ENCODE assay signal across 8 cellular contexts in the genomic region with DNA sequence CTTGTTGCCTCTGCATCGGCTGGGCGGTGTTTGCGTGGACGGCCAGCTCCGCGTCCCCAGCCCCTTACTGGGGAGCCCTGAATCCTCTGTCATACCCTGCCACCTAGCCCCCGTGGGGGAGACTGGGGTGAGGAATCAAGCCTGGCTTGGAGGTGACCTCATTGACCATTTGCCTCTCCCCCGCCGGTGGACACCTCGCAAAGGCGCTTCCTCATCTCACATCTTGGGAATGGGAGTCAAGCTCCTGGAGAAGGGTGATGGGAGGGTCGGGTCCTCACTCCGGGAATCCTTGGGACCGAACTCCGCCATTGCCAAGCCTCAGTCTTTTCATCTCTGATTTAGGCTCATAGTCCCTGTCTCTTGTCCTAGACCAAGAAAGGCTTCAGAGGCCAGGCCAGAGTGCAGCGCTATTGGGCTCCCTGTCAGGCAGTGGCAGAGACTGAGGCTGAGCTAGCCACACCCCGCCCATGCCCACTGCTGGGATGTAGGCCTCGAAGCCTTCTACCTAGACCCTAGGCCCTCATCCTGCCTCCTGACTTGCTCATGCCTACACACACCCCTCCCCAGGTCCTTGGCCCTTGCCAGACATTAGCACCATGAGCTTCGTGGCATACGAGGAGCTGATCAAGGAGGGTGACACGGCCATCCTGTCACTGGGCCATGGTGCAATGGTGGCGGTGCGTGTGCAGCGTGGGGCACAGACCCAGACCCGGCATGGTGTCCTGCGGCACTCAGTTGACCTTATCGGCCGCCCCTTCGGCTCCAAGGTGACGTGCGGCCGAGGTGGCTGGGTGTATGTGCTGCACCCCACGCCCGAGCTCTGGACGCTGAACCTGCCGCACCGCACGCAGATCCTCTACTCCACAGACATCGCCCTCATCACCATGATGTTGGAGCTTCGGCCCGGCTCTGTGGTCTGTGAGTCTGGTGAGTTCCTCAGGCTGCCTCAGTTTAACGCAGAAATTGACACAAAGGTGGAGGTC. TPM values are rescaled to one million over a fixed set of nuclear protein-coding genes. Genes with fewer than 3 reads are reported as not detected.
DNase-seq lines count a peak whose midpoint lies in the region; ATAC-seq and TF ChIP-seq lines count a peak whose summit lies in the region.

No MANE protein-coding gene starts in this region.

- no peaks in the 10 kb centered on the region for H3K9me3 ChIP-seq in duodenal mucosa (ENCODE audit: control insufficient read depth in 1 of 2, low read length in 2 of 2)

- H3K4me3 Mint-ChIP-seq in CD14-positive monocyte (peak overlapping the region; percentile 95 to 97), nephron progenitor cell (peak overlapping the region; percentile 95)

- H3K27ac Mint-ChIP-seq in CD14-positive monocyte (peak overlapping the region; percentile 88 to 95 (median 91)), nephron progenitor cell (peak overlapping the region; percentile 59)

- DNase-seq in CD14-positive monocyte (ENCODE audit: low spot score) = no peak
- no peak for DNase-seq in LNCaP clone FGC (ENCODE audit: low read depth)
- no peak for DNase-seq in nephron progenitor cell
- DNase-seq in NCI-H748 (lab: John Stamatoyannopoulos, UW; ENCODE audit: unreplicated experiment) = no peak
- DNase-seq in stimulated activated CD4-positive, alpha-beta T cell treated with anti-CD3 and anti-CD28 coated beads, Interleukin-2, amount 100 ng/mL, for 48 hours = no peak
- no peak for DNase-seq in central memory CD4-positive, alpha-beta T cell

- peak overlapping the region; percentile 33 to 72 for H3K9ac ChIP-seq in duodenal mucosa (ENCODE audit: low read depth in 1 of 2, low read length in 2 of 2)

- H3K27me3 Mint-ChIP-seq in CD14-positive monocyte (ENCODE audit: low read depth in 3 of 3) = peaks cover 6 to 8% (median 6%) of the 10 kb centered on the region in 3 donors
- H3K27me3 Mint-ChIP-seq in nephron progenitor cell (ENCODE audit: low read depth, poor library complexity) = no peaks in the 10 kb centered on the region

- H3K4me1 Mint-ChIP-seq in CD14-positive monocyte = peaks cover 47% of the 10 kb centered on the region
- H3K4me1 Mint-ChIP-seq in nephron progenitor cell = peaks cover 55% of the 10 kb centered on the region

- H3K4me1 ChIP-seq in duodenal mucosa (ENCODE audit: control insufficient read depth in 1 of 2, insufficient read depth in 2 of 2, low read length in 2 of 2) = peaks cover 39% of the 10 kb centered on the region in 2 donors

- H3K36me3 Mint-ChIP-seq in CD14-positive monocyte (peaks cover 2 to 17% of the 10 kb centered on the region in 2 donors), nephron progenitor cell (ENCODE audit: low read depth) (no peaks in the 10 kb centered on the region)

- H3K4me3 ChIP-seq in LNCaP clone FGC (ENCODE audit: low read depth, low read length) = peak overlapping the region; percentile 100
- H3K4me3 ChIP-seq in duodenal mucosa (ENCODE audit: low read depth in 1 of 2, low read length in 2 of 2) = peak overlapping the region; percentile 93 to 96

- intact Hi-C loops in CD14-positive monocyte (cut with micrococcal nuclease) = loop anchor here in 1 of 2 donors (10.0 kb wide), 1 partner anchor 195 kb away; a partner anchor contains a TSS

- H3K36me3 ChIP-seq in duodenal mucosa (ENCODE audit: control insufficient read depth in 1 of 2, insufficient read depth in 2 of 2, low read length in 2 of 2) = peaks cover 0 to 12% of the 10 kb centered on the region in 2 donors

- TF ChIP-seq CTCF in CD14-positive monocyte (IDR thresholded peaks at IDR 0.05) (no peak), LNCaP clone FGC (IDR thresholded peaks at IDR 0.05; ENCODE audit: control insufficient read depth, extremely low read depth, insufficient read depth) (no peak), nephron progenitor cell (IDR thresholded peaks at IDR 0.05) (no peak)

- ATAC-seq in GM19452 (IDR thresholded peaks at IDR 0.05; ENCODE audit: unreplicated experiment) = no peak

- H3K9me3 Mint-ChIP-seq in CD14-positive monocyte (no peaks in the 10 kb centered on the region), nephron progenitor cell (no peaks in the 10 kb centered on the region)

- H3K27me3 ChIP-seq in duodenal mucosa (ENCODE audit: control insufficient read depth in 1 of 2, insufficient read depth in 2 of 2, low read length in 2 of 2) = no peaks in the 10 kb centered on the region

- H3K27ac ChIP-seq in duodenal mucosa (ENCODE audit: low read depth, low read length) = no peak overlapping the region

RNA-seq across cellular contexts. Expression of a gene that starts 0.7 kb away (rescaled TPM):
- 1 to 10 TPM; 2.7 to 3.4 TPM for polyA plus RNA-seq in CD14-positive monocyte

RNA-seq across cellular contexts. Expression of a gene that starts 7.0 kb away (rescaled TPM):
- 1 to 10 TPM in 1 of 2 donors, under 1 TPM in 1; 0.76 to 2.7 TPM for polyA plus RNA-seq in CD14-positive monocyte

RNA-seq across cellular contexts. Expression of a gene that starts 32.8 kb away (rescaled TPM):
- 10 to 100 TPM; 30.1 to 33.1 TPM for polyA plus RNA-seq in CD14-positive monocyte

RNA-seq across cellular contexts. Expression of a gene that starts 33.1 kb away (rescaled TPM):
- polyA plus RNA-seq in CD14-positive monocyte = 10 to 100 TPM; 52.3 to 58.1 TPM
